Comparison of ENCODE assay signal across 8 cellular contexts in genomic region chr7:16668049-16668858, GRCh38. TPM values are rescaled to one million over a fixed set of nuclear protein-coding genes. Genes with fewer than 3 reads are reported as not detected.
DNase-seq lines count a peak whose midpoint lies in the region; ATAC-seq and TF ChIP-seq lines count a peak whose summit lies in the region.

No MANE protein-coding gene starts in this region.

- ATAC-seq in mucosa of descending colon = peak; percentile 73

- H3K27me3 ChIP-seq in AG04450 (ENCODE audit: control insufficient read depth, insufficient read depth, low read length) (no peaks in the 10 kb centered on the region), MG63 (no peaks in the 10 kb centered on the region), colonic mucosa (no peaks in the 10 kb centered on the region)

- H3K36me3 ChIP-seq in MG63 (peaks cover 44% of the 10 kb centered on the region), mucosa of descending colon (ENCODE audit: low read depth) (no peaks in the 10 kb centered on the region), colonic mucosa (no peaks in the 10 kb centered on the region)

- DNase-seq in AG04450 (ENCODE audit: low read depth, low spot score) (peak; percentile 95), MG63 (peak; percentile 90), coronary artery (ENCODE audit: low spot score) (peak; percentile 79), mucosa of descending colon (peak in 1 of 3 donors; percentile 62), germinal center (ENCODE audit: low spot score) (no peak), colonic mucosa (no peak), dermis blood vessel endothelial cell (no peak)
- DNase-seq in stimulated activated CD4-positive, alpha-beta T cell treated with anti-CD3 and anti-CD28 coated beads, Interleukin-12 subunit alpha, Interleukin-12 subunit beta, amount 100 ng/mL, for 4 hours = no peak

- POLR2A ChIA-PET in AG04450 (lab: Yijun Ruan, JAX) = interaction anchor here (0.7 to 1.4 kb wide), 3 partner anchors 11 to 22 kb away, joined by 5 to 13 read pairs (median 6); partner anchors contain the start of genes ANKMY2 and BZW2

- H3K4me1 ChIP-seq in mucosa of descending colon (ENCODE audit: low read depth) (no peaks in the 10 kb centered on the region), colonic mucosa (no peaks in the 10 kb centered on the region)

- H3K27ac ChIP-seq in AG04450 (ENCODE audit: low read depth, low read length) (peak overlapping the region; percentile 59), coronary artery (peak overlapping the region in 1 of 2 donors; percentile 67), colonic mucosa (no peak overlapping the region)

- H3K4me3 ChIP-seq in AG04450 (ENCODE audit: low read depth, low read length) = no peak overlapping the region
- no peak overlapping the region for H3K4me3 ChIP-seq in MG63
- no peak overlapping the region for H3K4me3 ChIP-seq in coronary artery
- H3K4me3 ChIP-seq in mucosa of descending colon = no peak overlapping the region
- no peak overlapping the region for H3K4me3 ChIP-seq in colonic mucosa

- H3K9ac ChIP-seq in colonic mucosa (ENCODE audit: low read depth in 2 of 2, low read length in 2 of 2) = no peak overlapping the region

- TF ChIP-seq CTCF in AG04450 (IDR thresholded peaks at IDR 0.05; ENCODE audit: low read depth, low read length) = peak; percentile 33; the same call in 1 of the 2 replicates
- no peak for TF ChIP-seq CTCF in coronary artery (IDR thresholded peaks at IDR 0.05)
- no peak for TF ChIP-seq CTCF in mucosa of descending colon (IDR thresholded peaks at IDR 0.05)
- no peak for TF ChIP-seq CTCF in colonic mucosa (IDR thresholded peaks at IDR 0.05)

- H3K9me3 ChIP-seq in AG04450 (ENCODE audit: control insufficient read depth, insufficient read depth, low read length) = no peaks in the 10 kb centered on the region
- no peaks in the 10 kb centered on the region; the same call in 1 of the 2 replicates for H3K9me3 ChIP-seq in MG63
- no peaks in the 10 kb centered on the region for H3K9me3 ChIP-seq in mucosa of descending colon
- no peaks in the 10 kb centered on the region for H3K9me3 ChIP-seq in colonic mucosa

- CTCF ChIA-PET in AG04450 (lab: Charles Lee) = interaction anchor here (0.6 to 1.5 kb wide), 9 partner anchors 10 to 250 kb away, joined by 3 to 5 read pairs (median 4); partner anchors contain the start of gene BZW2

- intact Hi-C loops in mucosa of descending colon (cut with DNase I, micrococcal nuclease) = no loop called here
- intact Hi-C loops in colonic mucosa (cut with DNase I) = no loop called here

RNA-seq across cellular contexts. Expression of gene BZW2, which starts 22.3 kb away (rescaled TPM):
- polyA plus RNA-seq in AG04450 (2011; rRNA removed) = 84.4 and 87.6 TPM in 2 replicates
- 41.1 and 66.1 TPM in 2 replicates for polyA minus RNA-seq in AG04450 (2011; rRNA and poly(A)+ RNA removed)
- 120 and 182 TPM in 2 replicates for total RNA-seq in MG63 (2014; rRNA removed; shearing (Covaris generic); ENCODE audit: low replicate concordance)
- total RNA-seq in mucosa of descending colon (10 to 100 TPM; 44.8 to 67.0 (median 65.3) TPM), colonic mucosa (10 to 100 TPM; 56.1 to 73.8 TPM), dermis blood vessel endothelial cell (134 and 208 TPM in 2 replicates)

RNA-seq across cellular contexts. Expression of gene ANKMY2, which starts 22.7 kb away (rescaled TPM):
- 25.0 and 31.8 TPM in 2 replicates for polyA plus RNA-seq in AG04450 (2011; rRNA removed)
- 16.8 and 23.7 TPM in 2 replicates for polyA minus RNA-seq in AG04450 (2011; rRNA and poly(A)+ RNA removed)
- total RNA-seq in MG63 (2014; rRNA removed; shearing (Covaris generic); ENCODE audit: low replicate concordance) = 18.5 and 21.0 TPM in 2 replicates
- total RNA-seq in mucosa of descending colon (10 to 100 TPM; 19.5 to 25.8 (median 22.8) TPM), colonic mucosa (10 to 100 TPM; 17.8 to 31.4 TPM), dermis blood vessel endothelial cell (14.6 and 16.3 TPM in 2 replicates)

Comparison
In these comparisons a context has a peak if more than half of its experiments do, and no peak if none do; other contexts are left out.
1. DNase-seq: peak in AG04450 (single experiment), MG63 (single experiment) and coronary artery (single experiment); none in germinal center (single experiment), colonic mucosa (single experiment), dermis blood vessel endothelial cell (single experiment) and stimulated activated CD4-positive, alpha-beta T cell treated with anti-CD3 and anti-CD28 coated beads, Interleukin-12 subunit alpha, Interleukin-12 subunit beta, amount 100 ng/mL, for 4 hours (single experiment).